Comparison of ENCODE assay signal across 8 cellular contexts in genomic region chr9:40097992-40098391, GRCh38.
DNase-seq lines count a peak whose midpoint lies in the region; ATAC-seq, FAIRE-seq and TF ChIP-seq lines count a peak whose summit lies in the region.
"Not testable (repeated sequence)": the region's sequence is repeated elsewhere in the genome, so short reads cannot be mapped to it uniquely, and the experiment has no call there.

No MANE protein-coding gene starts in this region.

- H3F3A ChIP-seq in PC-3 (ENCODE audit: low read length, unreplicated experiment) = not testable (repeated sequence)

- intact Hi-C loops in PC-3 (cut with micrococcal nuclease); head of caudate nucleus (cut with DNase I): not testable (repeated sequence)

- not testable (repeated sequence) for H3K4me3 Mint-ChIP-seq in HFFc6

- not testable (repeated sequence) for H3K4me1 ChIP-seq in PC-3 (ENCODE audit: insufficient read depth, low read length); fibroblast of lung (ENCODE audit: control insufficient read depth, extremely low read depth, insufficient read depth, low read length)

- H3K9me2 ChIP-seq in PC-3 (replicated peaks; ENCODE audit: low read length) = not testable (repeated sequence)

- not testable (repeated sequence) for H3K36me3 ChIP-seq in PC-3 (ENCODE audit: low read depth, low read length); bronchial epithelial cell (ENCODE audit: control insufficient read depth, insufficient read depth, low read length); fibroblast of lung (ENCODE audit: control insufficient read depth, insufficient read depth, low read length)

- H4K20me1 ChIP-seq in PC-3 (ENCODE audit: low read length); fibroblast of lung (ENCODE audit: control insufficient read depth, extremely low read depth, insufficient read depth, low read length): not testable (repeated sequence)

- H3K27me3 Mint-ChIP-seq in HFFc6 (ENCODE audit: insufficient read depth) = not testable (repeated sequence)

- not testable (repeated sequence) for FAIRE-seq in bronchial epithelial cell (lab: Jason Lieb, UNC)

- not testable (repeated sequence) for TF ChIP-seq CTCF in HFFc6 (IDR thresholded peaks at IDR 0.05); PC-3 (conservative IDR thresholded peaks at IDR 0.05; ENCODE audit: low read depth, low read length); bronchial epithelial cell (IDR thresholded peaks at IDR 0.05; ENCODE audit: insufficient read depth, low read length, severe bottlenecking); fibroblast of lung (conservative IDR thresholded peaks at IDR 0.05 in 1 of 2, IDR thresholded peaks at IDR 0.05 in 1 of 2; ENCODE audit: low read depth in 1 of 2, low read length in 2 of 2)

- not testable (repeated sequence) for H3K4me3 ChIP-seq in PC-3 (ENCODE audit: low read length); bronchial epithelial cell (ENCODE audit: low read depth, low read length); fibroblast of lung (replicated peaks in 1 of 4; ENCODE audit: control extremely low read depth in 1 of 4, insufficient read depth in 1 of 4, low read depth in 3 of 4, low read length in 4 of 4)

- H3K36me3 Mint-ChIP-seq in HFFc6 (ENCODE audit: low read depth) = not testable (repeated sequence)

- not testable (repeated sequence) for H3K27me3 ChIP-seq in PC-3 (ENCODE audit: low read length); bronchial epithelial cell (ENCODE audit: control insufficient read depth, insufficient read depth, low read length); fibroblast of lung (ENCODE audit: control insufficient read depth, insufficient read depth, low read length)

- not testable (repeated sequence) for H3K79me2 ChIP-seq in PC-3 (ENCODE audit: low read length); fibroblast of lung (ENCODE audit: control insufficient read depth, insufficient read depth, low read length)

- POLR2A ChIA-PET in PC-3 (lab: Charles Lee; ENCODE audit: unreplicated experiment) = not testable (repeated sequence)

- ATAC-seq in PC-3 = not testable (repeated sequence)

- not testable (repeated sequence) for H3K27ac ChIP-seq in PC-3 (ENCODE audit: low read length); fibroblast of lung (ENCODE audit: insufficient read depth, low read length)

- not testable (repeated sequence) for H3K9ac ChIP-seq in PC-3 (ENCODE audit: low read length); fibroblast of lung (ENCODE audit: insufficient read depth, low read length)

- H3K27ac Mint-ChIP-seq in HFFc6 = not testable (repeated sequence)

- not testable (repeated sequence) for H3K9me3 Mint-ChIP-seq in HFFc6

- not testable (repeated sequence) for H3K4me1 Mint-ChIP-seq in HFFc6 (ENCODE audit: low read depth)

- not testable (repeated sequence) for H3K4me2 ChIP-seq in PC-3 (ENCODE audit: low read length); fibroblast of lung (ENCODE audit: extremely low read depth, insufficient read depth, low read length)

- not testable (repeated sequence) for H3K9me3 ChIP-seq in PC-3 (ENCODE audit: low read length); fibroblast of lung (ENCODE audit: control insufficient read depth, insufficient read depth, low read depth, low read length)

- CTCF ChIA-PET in PC-3 (lab: Charles Lee) = not testable (repeated sequence)

- DNase-seq in Daoy (ENCODE audit: low read depth) (peak; percentile 54), HFFc6 (peak; percentile 24), PC-3 (peak; percentile 21), amniotic epithelial cell (ENCODE audit: low read depth) (peak; percentile 23), bronchial epithelial cell (ENCODE audit: low read depth) (peak; percentile 64), fibroblast of lung (ENCODE audit: low read depth in 2 of 2) (peak; percentile 20 to 85), head of caudate nucleus (peak in 31 of 42 donors; percentile 1 to 67 (median 16)), myocyte (ENCODE audit: low read depth) (peak; percentile 6)

- H2AFZ ChIP-seq in PC-3 (ENCODE audit: low read length); fibroblast of lung (ENCODE audit: low read length): not testable (repeated sequence)

- BruUV-seq in PC-3 (replicated peaks; lab: Mats Ljungman, UMichigan) = not testable (repeated sequence)

Comparison
In these comparisons a context has a peak if more than half of its experiments do, and no peak if none do; other contexts are left out.
1. DNase-seq: peak in every context shown above with its lines; median percentile 64 in bronchial epithelial cell; 54 in Daoy; 52 in fibroblast of lung; 24 in HFFc6; 23 in amniotic epithelial cell; 21 in PC-3; 16 in head of caudate nucleus; 6 in myocyte.